Comparison of ENCODE assay signal across 8 cellular contexts in the genomic region with DNA sequence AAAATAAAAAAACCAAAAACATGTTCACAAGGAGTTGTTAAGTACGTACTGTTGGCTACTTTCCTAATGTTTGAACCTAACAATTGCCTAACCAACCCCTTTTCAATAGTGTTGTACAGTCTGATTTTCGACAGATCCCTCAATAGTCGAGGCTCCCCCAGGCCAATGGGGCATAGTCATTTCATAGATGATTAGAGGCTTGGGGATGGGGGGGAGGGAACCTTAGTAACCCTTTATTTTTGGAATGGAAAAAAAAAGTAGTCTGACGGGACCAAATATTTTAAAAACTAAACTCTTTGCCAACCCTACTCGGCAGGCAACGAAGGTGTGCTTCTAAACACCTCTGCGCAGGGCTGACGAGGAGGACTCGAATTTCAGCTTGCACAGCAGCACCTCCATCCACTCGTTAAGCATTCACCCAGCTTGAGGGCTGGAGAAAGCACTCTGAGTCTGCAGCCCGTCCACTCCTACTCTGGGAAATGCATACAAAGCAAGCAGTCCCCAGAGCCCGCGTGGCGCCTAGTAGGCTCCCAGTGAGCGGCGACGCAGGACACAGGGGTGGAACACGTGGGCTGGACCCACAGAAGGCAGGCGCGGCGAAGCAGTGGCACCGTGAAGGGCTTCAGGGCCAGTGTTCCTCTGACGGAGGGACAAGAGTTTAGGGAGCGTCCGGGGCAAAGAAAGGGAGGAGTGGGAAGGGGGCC. TPM values are rescaled to one million over a fixed set of nuclear protein-coding genes. Genes with fewer than 3 reads are reported as not detected.
DNase-seq lines count a peak whose midpoint lies in the region; ATAC-seq and TF ChIP-seq lines count a peak whose summit lies in the region.

No MANE protein-coding gene starts in this region.

- H3K9me3 Mint-ChIP-seq in activated naive CD8-positive, alpha-beta T cell treated with anti-CD3 and anti-CD28 coated beads, Interleukin-2, amount 50 U/mL, for 24 hours, result no peaks in the 10 kb centered on the region

- peak overlapping the region; percentile 71 to 91 (median 88) for H3K27ac ChIP-seq in Peyer's patch
- H3K27ac ChIP-seq in heart left ventricle, result peak overlapping the region; percentile 67 to 98 (median 91)
- H3K27ac ChIP-seq in parathyroid adenoma, result peak overlapping the region; percentile 97
- H3K27ac ChIP-seq in uterus, result peak overlapping the region; percentile 87 to 88

- H3K27me3 ChIP-seq in Peyer's patch (no peaks in the 10 kb centered on the region), heart left ventricle (no peaks in the 10 kb centered on the region), parathyroid adenoma (ENCODE audit: control insufficient read depth, insufficient read depth, low read length) (no peaks in the 10 kb centered on the region), uterus (no peaks in the 10 kb centered on the region)

- WGBS in heart left ventricle, 4 donors, result 7 to 23% (median 8%) methylated on average over 20 to 25 of the region's 25 CpGs

- H3K36me3 ChIP-seq in Peyer's patch, result no peaks in the 10 kb centered on the region
- no peaks in the 10 kb centered on the region for H3K36me3 ChIP-seq in heart left ventricle
- H3K36me3 ChIP-seq in parathyroid adenoma (ENCODE audit: control insufficient read depth, insufficient read depth, low read length), result no peaks in the 10 kb centered on the region
- H3K36me3 ChIP-seq in uterus, result no peaks in the 10 kb centered on the region

- no peak for TF ChIP-seq CTCF in Peyer's patch (IDR thresholded peaks at IDR 0.05)
- TF ChIP-seq CTCF in heart left ventricle (IDR thresholded peaks at IDR 0.05), result no peak
- no peak for TF ChIP-seq CTCF in parathyroid adenoma (IDR thresholded peaks at IDR 0.05)
- TF ChIP-seq CTCF in uterus (IDR thresholded peaks at IDR 0.05), result no peak

- H2AFZ ChIP-seq in parathyroid adenoma, result peak overlapping the region; percentile 100

- H3K4me3 ChIP-seq in Peyer's patch, result peak overlapping the region; percentile 62 to 83 (median 73)
- peak overlapping the region; percentile 67 to 92 (median 76) for H3K4me3 ChIP-seq in heart left ventricle
- peak overlapping the region; percentile 66 for H3K4me3 ChIP-seq in parathyroid adenoma (ENCODE audit: low read depth, low read length)
- H3K4me3 ChIP-seq in uterus, result peak overlapping the region; percentile 50 to 68

- H3K4me1 ChIP-seq in Peyer's patch (peaks cover 0 to 10% (median 0%) of the 10 kb centered on the region in 4 donors), heart left ventricle (peaks cover 0 to 18% (median 13%) of the 10 kb centered on the region in 12 donors), parathyroid adenoma (peaks cover 12% of the 10 kb centered on the region), uterus (no peaks in the 10 kb centered on the region)

- no peak for TF ChIP-seq RAD21 in Ishikawa (IDR thresholded peaks at IDR 0.05; ENCODE audit: low read depth)

- no peaks in the 10 kb centered on the region for H3K27me3 Mint-ChIP-seq in activated naive CD8-positive, alpha-beta T cell treated with anti-CD3 and anti-CD28 coated beads, Interleukin-2, amount 50 U/mL, for 24 hours

- peaks cover 17% of the 10 kb centered on the region for H3K4me1 Mint-ChIP-seq in activated naive CD8-positive, alpha-beta T cell treated with anti-CD3 and anti-CD28 coated beads, Interleukin-2, amount 50 U/mL, for 24 hours

- peak; percentile 77 for DNase-seq in Daoy (ENCODE audit: low read depth)
- peak; percentile 54 to 75 (median 72) for DNase-seq in Peyer's patch
- peak; percentile 48 for DNase-seq in activated naive CD8-positive, alpha-beta T cell treated with anti-CD3 and anti-CD28 coated beads, Interleukin-2, amount 50 U/mL, for 24 hours
- peak; percentile 69 to 86 (median 78) for DNase-seq in heart left ventricle
- DNase-seq in uterus, result peak; percentile 35 to 45

- peak overlapping the region; percentile 97 for H3K27ac Mint-ChIP-seq in activated naive CD8-positive, alpha-beta T cell treated with anti-CD3 and anti-CD28 coated beads, Interleukin-2, amount 50 U/mL, for 24 hours

- intact Hi-C loops in heart left ventricle (cut with DNase I) (no loop called here), uterus (cut with DNase I; ENCODE audit: low total_unique reads) (no loop called here)

- peaks cover 16% of the 10 kb centered on the region for H3K36me3 Mint-ChIP-seq in activated naive CD8-positive, alpha-beta T cell treated with anti-CD3 and anti-CD28 coated beads, Interleukin-2, amount 50 U/mL, for 24 hours (ENCODE audit: low read depth)

- peak overlapping the region; percentile 95 for H3K4me2 ChIP-seq in parathyroid adenoma (ENCODE audit: low read length)

- H3K9me3 ChIP-seq in Peyer's patch (no peaks in the 10 kb centered on the region), heart left ventricle (no peaks in the 10 kb centered on the region), parathyroid adenoma (ENCODE audit: control insufficient read depth, low read length) (no peaks in the 10 kb centered on the region), uterus (no peaks in the 10 kb centered on the region)

- H3K4me3 Mint-ChIP-seq in activated naive CD8-positive, alpha-beta T cell treated with anti-CD3 and anti-CD28 coated beads, Interleukin-2, amount 50 U/mL, for 24 hours, result peak overlapping the region; percentile 95

- peak overlapping the region; percentile 92 for H3K9ac ChIP-seq in parathyroid adenoma

- TF ChIP-seq POLR2A in Peyer's patch (IDR thresholded peaks at IDR 0.05) (no peak), heart left ventricle (IDR thresholded peaks at IDR 0.05) (no peak), uterus (IDR thresholded peaks at IDR 0.05) (no peak)

- no peak for TF ChIP-seq EP300 in Ishikawa (IDR thresholded peaks at IDR 0.05; ENCODE audit: borderline replicate concordance)

- ATAC-seq in GM21786 (IDR thresholded peaks at IDR 0.05; ENCODE audit: unreplicated experiment) (peak; percentile 25), heart left ventricle (peak; percentile 23 to 75 (median 66))
- peak; percentile 48 for ATAC-seq in activated naive CD8-positive, alpha-beta T cell treated with anti-CD3 and anti-CD28 coated beads, Interleukin-2, amount 50 U/mL, for 24 hours

- peaks cover 25% of the 10 kb centered on the region for H3K79me2 ChIP-seq in parathyroid adenoma

TF ChIP-seq in Ishikawa, 13 proteins besides CTCF, POLR2A, EP300 and RAD21:
- TF ChIP-seq YY1 (IDR thresholded peaks at IDR 0.05; ENCODE audit: low read depth), result no peak
- TF ChIP-seq TCF12 (IDR thresholded peaks at IDR 0.05; ENCODE audit: low read depth), result 0 out of 2 replicates have a peak, but pooled peaks have one; percentile 20
- no peak for TF ChIP-seq ZBTB7A (IDR thresholded peaks at IDR 0.05; ENCODE audit: low read depth)
- TF ChIP-seq CEBPB (IDR thresholded peaks at IDR 0.05), result no peak
- TF ChIP-seq, protein P1, sequence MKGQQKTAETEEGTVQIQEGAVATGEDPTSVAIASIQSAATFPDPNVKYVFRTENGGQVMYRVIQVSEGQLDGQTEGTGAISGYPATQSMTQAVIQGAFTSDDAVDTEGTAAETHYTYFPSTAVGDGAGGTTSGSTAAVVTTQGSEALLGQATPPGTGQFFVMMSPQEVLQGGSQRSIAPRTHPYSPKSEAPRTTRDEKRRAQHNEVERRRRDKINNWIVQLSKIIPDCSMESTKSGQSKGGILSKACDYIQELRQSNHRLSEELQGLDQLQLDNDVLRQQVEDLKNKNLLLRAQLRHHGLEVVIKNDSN (IDR thresholded peaks at IDR 0.05), result peak; percentile 68
- no peak for TF ChIP-seq TEAD4 (IDR thresholded peaks at IDR 0.05)
- TF ChIP-seq EGR1 (IDR thresholded peaks at IDR 0.05), result no peak
- TF ChIP-seq, protein P2, sequence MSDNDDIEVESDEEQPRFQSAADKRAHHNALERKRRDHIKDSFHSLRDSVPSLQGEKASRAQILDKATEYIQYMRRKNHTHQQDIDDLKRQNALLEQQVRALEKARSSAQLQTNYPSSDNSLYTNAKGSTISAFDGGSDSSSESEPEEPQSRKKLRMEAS (IDR thresholded peaks at IDR 0.05), result peak; percentile 96
- no peak for TF ChIP-seq CREB1 (IDR thresholded peaks at IDR 0.05; ENCODE audit: low read depth)
- TF ChIP-seq FOXM1 (IDR thresholded peaks at IDR 0.05; ENCODE audit: borderline replicate concordance, low read depth), result no peak
- TF ChIP-seq NFIC (IDR thresholded peaks at IDR 0.05), result no peak
- TF ChIP-seq, protein P3, sequence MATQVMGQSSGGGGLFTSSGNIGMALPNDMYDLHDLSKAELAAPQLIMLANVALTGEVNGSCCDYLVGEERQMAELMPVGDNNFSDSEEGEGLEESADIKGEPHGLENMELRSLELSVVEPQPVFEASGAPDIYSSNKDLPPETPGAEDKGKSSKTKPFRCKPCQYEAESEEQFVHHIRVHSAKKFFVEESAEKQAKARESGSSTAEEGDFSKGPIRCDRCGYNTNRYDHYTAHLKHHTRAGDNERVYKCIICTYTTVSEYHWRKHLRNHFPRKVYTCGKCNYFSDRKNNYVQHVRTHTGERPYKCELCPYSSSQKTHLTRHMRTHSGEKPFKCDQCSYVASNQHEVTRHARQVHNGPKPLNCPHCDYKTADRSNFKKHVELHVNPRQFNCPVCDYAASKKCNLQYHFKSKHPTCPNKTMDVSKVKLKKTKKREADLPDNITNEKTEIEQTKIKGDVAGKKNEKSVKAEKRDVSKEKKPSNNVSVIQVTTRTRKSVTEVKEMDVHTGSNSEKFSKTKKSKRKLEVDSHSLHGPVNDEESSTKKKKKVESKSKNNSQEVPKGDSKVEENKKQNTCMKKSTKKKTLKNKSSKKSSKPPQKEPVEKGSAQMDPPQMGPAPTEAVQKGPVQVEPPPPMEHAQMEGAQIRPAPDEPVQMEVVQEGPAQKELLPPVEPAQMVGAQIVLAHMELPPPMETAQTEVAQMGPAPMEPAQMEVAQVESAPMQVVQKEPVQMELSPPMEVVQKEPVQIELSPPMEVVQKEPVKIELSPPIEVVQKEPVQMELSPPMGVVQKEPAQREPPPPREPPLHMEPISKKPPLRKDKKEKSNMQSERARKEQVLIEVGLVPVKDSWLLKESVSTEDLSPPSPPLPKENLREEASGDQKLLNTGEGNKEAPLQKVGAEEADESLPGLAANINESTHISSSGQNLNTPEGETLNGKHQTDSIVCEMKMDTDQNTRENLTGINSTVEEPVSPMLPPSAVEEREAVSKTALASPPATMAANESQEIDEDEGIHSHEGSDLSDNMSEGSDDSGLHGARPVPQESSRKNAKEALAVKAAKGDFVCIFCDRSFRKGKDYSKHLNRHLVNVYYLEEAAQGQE (IDR thresholded peaks at IDR 0.05; ENCODE audit: low read depth), result no peak
- 0 out of 2 replicates have a peak, but pooled peaks have one; percentile 11 for TF ChIP-seq TAF1 (IDR thresholded peaks at IDR 0.05; ENCODE audit: low read depth)

RNA-seq across cellular contexts. Expression of a gene that starts 0.9 kb away (rescaled TPM):
- total RNA-seq in Daoy (2014; rRNA removed; shearing (Covaris generic)), result 61.0 and 65.1 TPM in 2 replicates
- 10 to 100 TPM in 1 of 4 donors, 1 to 10 TPM in 3; 4.2 to 25.6 (median 7.1) TPM for total RNA-seq in Peyer's patch
- total RNA-seq in heart left ventricle, result 1 to 10 TPM; 2.8 to 7.9 (median 5.5) TPM
- 1 to 10 TPM; 1.9 to 5.6 TPM for polyA plus RNA-seq in heart left ventricle
- 10 to 100 TPM; 11.0 to 40.9 (median 22.0) TPM for total RNA-seq in uterus

RNA-seq across cellular contexts. Expression of a gene that starts 10.8 kb away (rescaled TPM):
- total RNA-seq in Daoy (2014; rRNA removed; shearing (Covaris generic)), result 24.9 and 30.0 TPM in 2 replicates
- 10 to 100 TPM; 17.3 to 30.5 (median 20.3) TPM for total RNA-seq in Peyer's patch
- total RNA-seq in heart left ventricle, result 10 to 100 TPM in 8 of 9 donors, 1 to 10 TPM in 1; 9.2 to 14.7 (median 13.3) TPM
- polyA plus RNA-seq in heart left ventricle, result 10 to 100 TPM; 11.0 to 16.0 TPM
- total RNA-seq in uterus, result 10 to 100 TPM; 17.1 to 28.9 (median 18.7) TPM

Comparison
In these comparisons a context has a peak if more than half of its experiments do, and no peak if none do; other contexts are left out.
1. Peak in every context shown above with its lines: DNase-seq, ATAC-seq, H3K4me3 ChIP-seq and H3K27ac ChIP-seq.